2 cellular contexts compared by ENCODE assay signal in genomic region chr17:81885454-81885853, GRCh38.
TF ChIP-seq lines count a peak whose summit lies in the region.

No MANE protein-coding gene starts in this region.

TF ChIP-seq in HCT116, 20 proteins besides CTCF, POLR2A, EP300 and RAD21:
- no peak for TF ChIP-seq SP1 (IDR thresholded peaks at IDR 0.05; ENCODE audit: low read depth)
- TF ChIP-seq CEBPB (IDR thresholded peaks at IDR 0.05; ENCODE audit: low read depth), result no peak
- TF ChIP-seq ZBTB33 (IDR thresholded peaks at IDR 0.05; ENCODE audit: extremely low read depth, insufficient replicate concordance, low read length), result no peak
- TF ChIP-seq JUND (IDR thresholded peaks at IDR 0.05), result no peak
- TF ChIP-seq EZH2phosphoT487 (IDR thresholded peaks at IDR 0.05; ENCODE audit: borderline replicate concordance), result no peak
TF ChIP-seq in HCT116: peak in this region for 0.

TF ChIP-seq in K562, 482 proteins besides CTCF, POLR2A, EP300 and RAD21:
- TF ChIP-seq DLX4 (CRISPR knock-in tag; IDR thresholded peaks at IDR 0.05), result no peak
- no peak for TF ChIP-seq RBM14 (IDR thresholded peaks at IDR 0.05; ENCODE audit: borderline replicate concordance, insufficient read depth, low read depth, low read length)
- TF ChIP-seq POLR2G (IDR thresholded peaks at IDR 0.05; ENCODE audit: low read depth, low read length), result peak; percentile 43
- TF ChIP-seq RBM22 (IDR thresholded peaks at IDR 0.05; ENCODE audit: low read depth, low read length, poor library complexity, severe bottlenecking), result peak; percentile 10
- TF ChIP-seq ZC3H11A (IDR thresholded peaks at IDR 0.05; ENCODE audit: low read depth, low read length), result no peak
- TF ChIP-seq POLR2AphosphoS5 (IDR thresholded peaks at IDR 0.05; ENCODE audit: control insufficient read depth, insufficient read depth, low read depth, low read length), result no peak
- TF ChIP-seq, protein P1, sequence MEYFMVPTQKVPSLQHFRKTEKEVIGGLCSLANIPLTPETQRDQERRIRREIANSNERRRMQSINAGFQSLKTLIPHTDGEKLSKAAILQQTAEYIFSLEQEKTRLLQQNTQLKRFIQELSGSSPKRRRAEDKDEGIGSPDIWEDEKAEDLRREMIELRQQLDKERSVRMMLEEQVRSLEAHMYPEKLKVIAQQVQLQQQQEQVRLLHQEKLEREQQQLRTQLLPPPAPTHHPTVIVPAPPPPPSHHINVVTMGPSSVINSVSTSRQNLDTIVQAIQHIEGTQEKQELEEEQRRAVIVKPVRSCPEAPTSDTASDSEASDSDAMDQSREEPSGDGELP (CRISPR knock-in tag; IDR thresholded peaks at IDR 0.05; ENCODE audit: borderline replicate concordance), result peak; percentile 14; the same call in 1 of the 2 replicates
- no peak for TF ChIP-seq DPF2 (IDR thresholded peaks at IDR 0.05)
- no peak for TF ChIP-seq GABPB1 (CRISPR knock-in tag; IDR thresholded peaks at IDR 0.05)
- no peak for TF ChIP-seq ZBTB11 (CRISPR knock-in tag; IDR thresholded peaks at IDR 0.05)
- peak; percentile 44; the same call in 1 of the 2 replicates for TF ChIP-seq RBFOX2 (IDR thresholded peaks at IDR 0.05; ENCODE audit: low read depth, low read length)
